Comparison of ENCODE assay signal across 20 cellular contexts in the genomic region with DNA sequence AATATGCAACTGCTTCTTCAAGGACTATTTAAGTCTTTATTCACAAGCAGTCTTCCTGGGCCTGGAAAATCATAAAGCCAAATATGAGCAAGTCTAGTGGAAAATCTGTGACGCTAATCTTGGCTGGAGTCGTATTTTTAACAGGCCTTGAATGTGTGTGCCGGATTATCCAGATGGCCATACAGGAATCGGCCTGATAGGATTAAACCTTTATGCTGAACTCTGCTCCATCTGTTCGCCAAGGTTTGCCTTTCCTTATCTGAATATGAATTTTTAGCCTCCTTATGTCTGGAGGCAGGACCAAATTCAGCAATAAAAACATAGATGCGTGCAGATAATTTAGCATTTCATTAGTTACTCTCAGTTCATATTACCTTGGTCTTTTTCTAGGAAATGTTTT.
DNase-seq lines count a peak whose midpoint lies in the region; ATAC-seq and TF ChIP-seq lines count a peak whose summit lies in the region.
"Had no signal": no experiment of that assay in that cellular context is flagged by ENCODE, and none has a peak within 500 bp of the region (broad histone marks: within the 10 kb centered on the region; RNA-seq: fewer than 3 reads in every experiment).

No MANE protein-coding gene starts in this region.

- no peaks in the 10 kb centered on the region for H3K36me3 ChIP-seq in muscle layer of duodenum (ENCODE audit: control insufficient read depth in 1 of 2, insufficient read depth in 2 of 2, low read length in 2 of 2)
- H3K36me3 ChIP-seq in sigmoid colon: no peaks in the 10 kb centered on the region
- no peaks in the 10 kb centered on the region for H3K36me3 ChIP-seq in stomach
- H3K36me3 ChIP-seq in mucosa of descending colon (ENCODE audit: low read depth): no peaks in the 10 kb centered on the region

- ATAC-seq in HG03280 (IDR thresholded peaks at IDR 0.05; ENCODE audit: unreplicated experiment) (no peak), mucosa of descending colon (no peak)
- ATAC-seq: T-cell had no signal

- H3K4me3 ChIP-seq in muscle layer of duodenum (ENCODE audit: low read depth in 1 of 2, low read length in 2 of 2) (no peak overlapping the region), sigmoid colon (no peak overlapping the region), stomach (no peak overlapping the region), mucosa of descending colon (no peak overlapping the region)
- H3K4me3 ChIP-seq: lung had no signal

- TF ChIP-seq CTCF in sigmoid colon (IDR thresholded peaks at IDR 0.05): no peak
- TF ChIP-seq CTCF in stomach (IDR thresholded peaks at IDR 0.05): no peak
- no peak for TF ChIP-seq CTCF in mucosa of descending colon (IDR thresholded peaks at IDR 0.05)

- H3K4me1 ChIP-seq in muscle layer of duodenum (ENCODE audit: control insufficient read depth in 1 of 2, insufficient read depth in 2 of 2, low read length in 2 of 2) (peaks cover 0 to 12% of the 10 kb centered on the region in 2 donors), sigmoid colon (peaks cover 0 to 5% (median 2%) of the 10 kb centered on the region in 4 donors), stomach (peaks cover 0 to 6% (median 0%) of the 10 kb centered on the region in 4 donors), mucosa of descending colon (ENCODE audit: low read depth) (no peaks in the 10 kb centered on the region)

- H3K27me3 ChIP-seq in muscle layer of duodenum (ENCODE audit: low read depth, low read length) (no peaks in the 10 kb centered on the region), sigmoid colon (no peaks in the 10 kb centered on the region), stomach (no peaks in the 10 kb centered on the region)

- no peak for TF ChIP-seq POLR2A in sigmoid colon (IDR thresholded peaks at IDR 0.05)
- no peak for TF ChIP-seq POLR2A in stomach (IDR thresholded peaks at IDR 0.05)

- no peaks in the 10 kb centered on the region for H3K9me3 ChIP-seq in muscle layer of duodenum (ENCODE audit: control insufficient read depth in 1 of 2, low read length in 2 of 2)
- no peaks in the 10 kb centered on the region for H3K9me3 ChIP-seq in sigmoid colon
- no peaks in the 10 kb centered on the region for H3K9me3 ChIP-seq in stomach
- H3K9me3 ChIP-seq in mucosa of descending colon: no peaks in the 10 kb centered on the region

- WGBS in sigmoid colon, 2 donors: 85% methylated on average over 6 of the region's 6 CpGs
- WGBS in stomach, 5 donors: 69 to 83% (median 79%) methylated on average over 6 of the region's 6 CpGs

- intact Hi-C loops in sigmoid colon (cut with DNase I) (no loop called here), stomach (cut with DNase I; ENCODE audit: low total_unique reads) (no loop called here), mucosa of descending colon (cut with DNase I, micrococcal nuclease) (no loop called here)

- TF ChIP-seq EP300 in sigmoid colon (IDR thresholded peaks at IDR 0.05) (no peak), stomach (IDR thresholded peaks at IDR 0.05) (no peak)

- H3K27ac ChIP-seq in muscle layer of duodenum (ENCODE audit: low read length) (peak overlapping the region; percentile 25), sigmoid colon (peak overlapping the region in 1 of 4 donors; percentile 18), stomach (no peak overlapping the region)
- H3K27ac ChIP-seq: 22Rv1, KMS-11 had no signal

- DNase-seq in NCI-H526 (lab: John Stamatoyannopoulos, UW) (peak; percentile 60 to 67), NCI-H526 treated with DMSO at 0.1 percent for 48 hours (lab: John Stamatoyannopoulos, UW) (no peak), cerebellum (ENCODE audit: low spot score) (peak; percentile 69), sigmoid colon (no peak), stomach (no peak), mucosa of descending colon (no peak)
- DNase-seq: activated CD4-positive, alpha-beta T cell treated with anti-CD3 and anti-CD28 coated beads, Interleukin-2, amount 10 ng/mL, durations not matched to agents 24 days and 14 days; activated naive CD8-positive, alpha-beta T cell treated with anti-CD3 and anti-CD28 coated beads for 36 hours; hypothalamus; islet precursor cell; NCI-H1092; NCI-H2081 treated with DMSO at 0.1 percent for 48 hours; NCI-H510A treated with DMSO at 0.1 percent for 48 hours; nucleus accumbens; T-cell had no signal

Comparison
In these comparisons a context has a peak if more than half of its experiments do, and no peak if none do; other contexts are left out.
1. DNase-seq: peak in NCI-H526 (2 of 2) and cerebellum (single experiment); none in NCI-H526 treated with DMSO at 0.1 percent for 48 hours (single experiment), sigmoid colon (single experiment), stomach (single experiment) and mucosa of descending colon (0 of 3).